Comparison of ENCODE assay signal across 10 cellular contexts in the genomic region with DNA sequence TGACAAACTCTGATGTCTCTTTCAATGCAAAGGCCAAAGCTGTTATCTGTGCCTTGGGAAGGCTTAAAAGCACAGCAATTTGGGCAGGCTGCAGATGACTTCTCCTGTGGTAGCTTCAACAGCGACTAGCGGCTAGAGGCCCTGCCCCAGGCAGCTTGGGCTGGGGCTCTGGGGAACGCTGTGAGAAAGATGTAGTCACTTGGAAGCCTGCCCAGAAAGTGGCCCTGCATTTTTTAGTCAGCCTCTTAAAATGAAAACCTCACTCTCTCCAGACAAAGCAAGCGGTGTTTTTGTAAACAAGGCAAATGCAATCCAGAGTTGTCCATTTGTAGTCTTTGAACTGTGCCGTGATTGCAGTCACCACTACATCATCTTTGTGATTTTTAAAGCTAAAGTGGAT. TPM values are rescaled to one million over a fixed set of nuclear protein-coding genes. Genes with fewer than 3 reads are reported as not detected.
DNase-seq lines count a peak whose midpoint lies in the region; ATAC-seq and TF ChIP-seq lines count a peak whose summit lies in the region.
"Had no signal": no experiment of that assay in that cellular context is flagged by ENCODE, and none has a peak within 500 bp of the region (broad histone marks: within the 10 kb centered on the region; RNA-seq: fewer than 3 reads in every experiment).

No MANE protein-coding gene starts in this region.

- no peaks in the 10 kb centered on the region for H4K20me1 ChIP-seq in smooth muscle cell (ENCODE audit: low read depth)
- no peaks in the 10 kb centered on the region for H4K20me1 ChIP-seq in MM.1S (ENCODE audit: insufficient read depth, low read length)

- H3K27me3 ChIP-seq in smooth muscle cell (ENCODE audit: low read depth) (no peaks in the 10 kb centered on the region), MM.1S (replicated peaks; ENCODE audit: insufficient read depth, low read length) (no peaks in the 10 kb centered on the region)
- H3K27me3 ChIP-seq: transverse colon had no signal

- H3K9me3 ChIP-seq in smooth muscle cell (replicated peaks; ENCODE audit: low read depth) (no peaks in the 10 kb centered on the region), MM.1S (replicated peaks; ENCODE audit: insufficient read depth, low read length) (no peaks in the 10 kb centered on the region)
- H3K9me3 ChIP-seq: transverse colon had no signal

- no peak for TF ChIP-seq CTCF in smooth muscle cell (IDR thresholded peaks at IDR 0.05; ENCODE audit: borderline replicate concordance, insufficient read depth, poor library complexity, severe bottlenecking)
- TF ChIP-seq CTCF in MM.1S (IDR thresholded peaks at IDR 0.05; ENCODE audit: low read length), result no peak

- H3K4me3 ChIP-seq in smooth muscle cell (no peak overlapping the region), MM.1S (ENCODE audit: low read length) (no peak overlapping the region)
- H3K4me3 ChIP-seq: transverse colon had no signal

- WGBS in smooth muscle cell (ENCODE audit: low lambda C conversion rate), result 14% methylated on average over 5 of the region's 5 CpGs

- H3K9me2 ChIP-seq in MM.1S (replicated peaks; ENCODE audit: insufficient read depth, low read length), result no peaks in the 10 kb centered on the region

- H3K4me2 ChIP-seq in smooth muscle cell, result peak overlapping the region; percentile 46
- H3K4me2 ChIP-seq in MM.1S (ENCODE audit: low read depth, low read length), result no peak overlapping the region

- H3K9ac ChIP-seq in smooth muscle cell (ENCODE audit: low read depth) (no peak overlapping the region), MM.1S (ENCODE audit: low read length) (no peak overlapping the region)

- H3K79me2 ChIP-seq in smooth muscle cell (ENCODE audit: low read depth) (no peaks in the 10 kb centered on the region), MM.1S (ENCODE audit: low read length) (no peaks in the 10 kb centered on the region)

- no peaks in the 10 kb centered on the region for H3F3A ChIP-seq in smooth muscle cell (ENCODE audit: low read depth)
- no peaks in the 10 kb centered on the region for H3F3A ChIP-seq in MM.1S (ENCODE audit: insufficient read depth, low read length)

- H3K27ac ChIP-seq in smooth muscle cell (ENCODE audit: low read depth) (peak overlapping the region; percentile 2), MM.1S (ENCODE audit: low read length) (no peak overlapping the region)
- H3K27ac ChIP-seq: transverse colon had no signal

- H3K4me1 ChIP-seq in smooth muscle cell (ENCODE audit: low read depth) (peaks cover 4% of the 10 kb centered on the region), MM.1S (ENCODE audit: low read length) (no peaks in the 10 kb centered on the region)
- H3K4me1 ChIP-seq: transverse colon had no signal

- H3K36me3 ChIP-seq in smooth muscle cell (ENCODE audit: low read depth) (no peaks in the 10 kb centered on the region), MM.1S (replicated peaks; ENCODE audit: insufficient read depth, low read length) (no peaks in the 10 kb centered on the region)
- H3K36me3 ChIP-seq: transverse colon had no signal

- DNase-seq in NCI-H1694 (lab: John Stamatoyannopoulos, UW) (peak; percentile 30), NCI-H1694 treated with DMSO at 0.1 percent for 48 hours (lab: John Stamatoyannopoulos, UW) (no peak), NCI-H69 (lab: John Stamatoyannopoulos, UW) (peak; percentile 59), fibroblast of gingiva (ENCODE audit: low read depth) (peak; percentile 31), smooth muscle cell (lab: John Stamatoyannopoulos, UW; ENCODE audit: unreplicated experiment) (peak; percentile 5), MM.1S (no peak)
- DNase-seq: NCI-H226, transverse colon had no signal

- ATAC-seq in GM18502 (IDR thresholded peaks at IDR 0.05; ENCODE audit: poor library complexity, unreplicated experiment), result no peak
- ATAC-seq in HG02623 (IDR thresholded peaks at IDR 0.05; ENCODE audit: unreplicated experiment), result no peak

- H2AFZ ChIP-seq in smooth muscle cell (ENCODE audit: low read depth) (no peak overlapping the region), MM.1S (ENCODE audit: low read length) (no peak overlapping the region)

RNA-seq across cellular contexts. Expression of gene PCYT1B, which starts 27.5 kb away (rescaled TPM):
- 9.4 and 12.0 TPM in 2 replicates for total RNA-seq in smooth muscle cell
- 4.2 and 5.1 TPM in 2 replicates for polyA plus RNA-seq in smooth muscle cell

Comparison
In these comparisons a context has a peak if more than half of its experiments do, and no peak if none do; other contexts are left out.
1. DNase-seq: peak in NCI-H1694 (single experiment), NCI-H69 (single experiment), fibroblast of gingiva (single experiment) and smooth muscle cell (single experiment); none in NCI-H1694 treated with DMSO at 0.1 percent for 48 hours (single experiment) and MM.1S (single experiment).